15 cellular contexts compared by ENCODE assay signal in genomic region chr6:109296305-109296915, GRCh38.
DNase-seq lines count a peak whose midpoint lies in the region; ATAC-seq and TF ChIP-seq lines count a peak whose summit lies in the region.
"Had no signal": no experiment of that assay in that cellular context is flagged by ENCODE, and none has a peak within 500 bp of the region (broad histone marks: within the 10 kb centered on the region; RNA-seq: fewer than 3 reads in every experiment).

No MANE protein-coding gene starts in this region.

- H3K36me3 ChIP-seq in transverse colon: no peaks in the 10 kb centered on the region
- H3K36me3 ChIP-seq: gastrocnemius medialis, suprapubic skin had no signal

- peak; percentile 61 for TF ChIP-seq POLR2A in transverse colon (IDR thresholded peaks at IDR 0.05)

- no peak for ATAC-seq in HG03097 (IDR thresholded peaks at IDR 0.05; ENCODE audit: low FRiP score, unreplicated experiment)
- ATAC-seq: activated CD4-positive, alpha-beta T cell treated with anti-CD3 and anti-CD28 coated beads for 36 hours; gastrocnemius medialis had no signal

- TF ChIP-seq EP300 in transverse colon (IDR thresholded peaks at IDR 0.05; ENCODE audit: low read depth): peak; percentile 44

- H3K27me3 ChIP-seq in transverse colon: no peaks in the 10 kb centered on the region
- H3K27me3 ChIP-seq: gastrocnemius medialis, suprapubic skin had no signal

- H3K4me1 ChIP-seq in transverse colon: peaks cover 5 to 85% (median 47%) of the 10 kb centered on the region in 4 donors

- TF ChIP-seq CTCF in epithelial cell of esophagus (IDR thresholded peaks at IDR 0.05; ENCODE audit: insufficient read depth, low read depth, low read length, missing control alignments) (no peak), transverse colon (IDR thresholded peaks at IDR 0.05) (peak in 2 of 5 experiments; percentile 54 to 57)

- in situ Hi-C loops in transverse colon (cut with MboI; ENCODE audit: low pct_ligation_motif_present in 1 of 4, low pct_unique_long_range_greater_than_20kb in 1 of 4, low sequenced_read_pairs in 3 of 4): no loop called here

- H3K9me3 ChIP-seq in transverse colon: no peaks in the 10 kb centered on the region
- H3K9me3 ChIP-seq: gastrocnemius medialis, suprapubic skin had no signal

- WGBS in transverse colon (ENCODE audit: low coverage in 1 of 2), 2 donors: 50 to 53% methylated on average over 2 to 3 of the region's 3 CpGs

- no peak overlapping the region for H3K4me3 ChIP-seq in epithelial cell of esophagus (ENCODE audit: low read length)
- H3K4me3 ChIP-seq in transverse colon: no peak overlapping the region
- H3K4me3 ChIP-seq: gastrocnemius medialis, suprapubic skin had no signal

- DNase-seq in NCI-H1092 treated with DMSO at 0.1 percent for 48 hours (lab: John Stamatoyannopoulos, UW) (peak; percentile 92), NCI-H510A (lab: John Stamatoyannopoulos, UW) (peak; percentile 26), epithelial cell of esophagus (ENCODE audit: low read depth) (peak; percentile 23), transverse colon (peak; percentile 68), cerebellar nuclear complex (lab: John Stamatoyannopoulos, UW) (no peak), NCI-H1694 (lab: John Stamatoyannopoulos, UW) (no peak)
- DNase-seq: activated CD4-positive, alpha-beta T cell treated with anti-CD3 and anti-CD28 coated beads for 36 hours; anterior cingulate cortex; effector CD4-positive, alpha-beta T cell; gastrocnemius medialis; naive B cell; SW 1271 had no signal

- H3K27ac ChIP-seq in transverse colon: peak overlapping the region; percentile 75 to 85 (median 82)
- H3K27ac ChIP-seq: KMS-11, suprapubic skin had no signal

- intact Hi-C loops in transverse colon (cut with DNase I; ENCODE audit: low total_unique reads): no loop called here

Comparison
In these comparisons a context has a peak if more than half of its experiments do, and no peak if none do; other contexts are left out.
1. DNase-seq: peak in NCI-H1092 treated with DMSO at 0.1 percent for 48 hours (single experiment), NCI-H510A (single experiment), epithelial cell of esophagus (single experiment) and transverse colon (single experiment); none in cerebellar nuclear complex (0 of 2) and NCI-H1694 (single experiment).